In the genomic region with DNA sequence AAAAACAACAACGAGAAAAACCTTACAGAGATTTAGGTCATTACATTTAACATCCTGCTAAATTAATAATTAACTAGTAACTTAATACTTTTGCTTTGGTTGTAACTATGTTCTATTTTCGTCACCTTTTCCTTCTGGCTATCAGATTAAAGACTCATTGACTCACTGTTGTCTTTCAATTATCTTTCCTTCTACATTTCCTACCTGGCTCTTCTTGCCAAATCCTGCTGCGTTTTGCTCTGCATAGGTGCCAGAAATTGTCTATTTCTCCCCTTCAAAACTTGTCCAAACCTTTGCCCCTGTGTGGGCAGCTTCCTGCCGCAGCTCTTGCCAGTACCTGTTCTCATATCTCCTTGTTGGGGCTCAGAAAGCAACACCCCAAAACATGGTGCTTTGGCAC, we compare ENCODE assay signal across 17 cellular contexts.
DNase-seq lines count a peak whose midpoint lies in the region; ATAC-seq and TF ChIP-seq lines count a peak whose summit lies in the region.
"Had no signal": no experiment of that assay in that cellular context is flagged by ENCODE, and none has a peak within 500 bp of the region (broad histone marks: within the 10 kb centered on the region; RNA-seq: fewer than 3 reads in every experiment).

No MANE protein-coding gene starts in this region.

- H3K4me1 ChIP-seq in DOHH2 (ENCODE audit: control insufficient read depth, low read length) (peaks cover 81% of the 10 kb centered on the region), PC-9 (replicated peaks; ENCODE audit: insufficient read depth) (peaks cover 15% of the 10 kb centered on the region), iPS-20b (ENCODE audit: insufficient read depth, low read length) (peaks cover 30% of the 10 kb centered on the region), neuronal stem cell (ENCODE audit: control insufficient read depth in 2 of 2, insufficient read depth in 1 of 2, low read depth in 1 of 2, low read length in 2 of 2) (peaks cover 6 to 24% of the 10 kb centered on the region in 2 donors), aorta (ENCODE audit: control insufficient read depth in 1 of 2, insufficient read depth in 2 of 2, low read length in 2 of 2) (no peaks in the 10 kb centered on the region)
- H3K4me1 ChIP-seq: suprapubic skin had no signal

- H3K27me3 ChIP-seq in DOHH2 (ENCODE audit: control insufficient read depth, low read length) = no peaks in the 10 kb centered on the region
- H3K27me3 ChIP-seq in PC-9 (ENCODE audit: insufficient read depth, low read depth) = no peaks in the 10 kb centered on the region
- no peaks in the 10 kb centered on the region for H3K27me3 ChIP-seq in iPS-20b (ENCODE audit: insufficient read depth, low read length)
- no peaks in the 10 kb centered on the region for H3K27me3 ChIP-seq in neuronal stem cell (ENCODE audit: control insufficient read depth in 3 of 3, insufficient read depth in 3 of 3, low read depth in 1 of 3, low read length in 3 of 3)
- no peaks in the 10 kb centered on the region for H3K27me3 ChIP-seq in aorta (ENCODE audit: control insufficient read depth in 1 of 2, insufficient read depth in 2 of 2, low read length in 1 of 2)
- H3K27me3 ChIP-seq: esophagus muscularis mucosa, left lung, suprapubic skin had no signal

- no peak overlapping the region for H2BK12ac ChIP-seq in neuronal stem cell (ENCODE audit: low read length)

- ATAC-seq in HG02759 (IDR thresholded peaks at IDR 0.05; ENCODE audit: unreplicated experiment) (no peak), aorta (ENCODE audit: low FRiP score) (no peak)
- ATAC-seq: activated CD4-positive, alpha-beta T cell treated with anti-CD3 and anti-CD28 coated beads for 36 hours; left lung; naive thymus-derived CD8-positive, alpha-beta T cell had no signal

- H3K14ac ChIP-seq in neuronal stem cell (ENCODE audit: low read length) = no peak overlapping the region

- H3K18ac ChIP-seq in neuronal stem cell (ENCODE audit: low read length) = no peak overlapping the region

- no peak overlapping the region for H2BK15ac ChIP-seq in neuronal stem cell (ENCODE audit: low read length)

- H3K27ac ChIP-seq in DOHH2 (ENCODE audit: low read depth, low read length) (peak overlapping the region; percentile 98), PC-9 (no peak overlapping the region), iPS-20b (ENCODE audit: low read length) (peak overlapping the region; percentile 76), neuronal stem cell (replicated peaks; ENCODE audit: low read length) (no peak overlapping the region), aorta (ENCODE audit: low read depth in 1 of 2, low read length in 2 of 2) (no peak overlapping the region)
- H3K27ac ChIP-seq: esophagus muscularis mucosa, left lung, suprapubic skin had no signal

- H3K4me3 ChIP-seq in DOHH2 (ENCODE audit: low read length) (peak overlapping the region; percentile 68), PC-9 (no peak overlapping the region), iPS-20b (ENCODE audit: low read length) (no peak overlapping the region), neuronal stem cell (ENCODE audit: low read length in 2 of 2) (no peak overlapping the region), aorta (ENCODE audit: low read length in 2 of 2) (no peak overlapping the region)
- H3K4me3 ChIP-seq: esophagus muscularis mucosa, left lung, suprapubic skin had no signal

- POLR2A ChIA-PET in PC-9 (lab: Charles Lee; ENCODE audit: unreplicated experiment) (no interaction called here), HEK293T (lab: Yijun Ruan, JAX) (no interaction called here)

- H3K9me2 ChIP-seq in DOHH2 (replicated peaks; ENCODE audit: control insufficient read depth, low read length) (no peaks in the 10 kb centered on the region), PC-9 (ENCODE audit: insufficient read depth) (no peaks in the 10 kb centered on the region)

- H4K20me1 ChIP-seq in DOHH2 (ENCODE audit: control insufficient read depth, insufficient read depth, low read depth, low read length) (no peaks in the 10 kb centered on the region), PC-9 (ENCODE audit: insufficient read depth) (no peaks in the 10 kb centered on the region)

- H3K79me1 ChIP-seq in neuronal stem cell (ENCODE audit: low read depth, low read length) = no peaks in the 10 kb centered on the region

- H4K91ac ChIP-seq in neuronal stem cell (ENCODE audit: low read depth, low read length, poor library complexity) = no peak overlapping the region

- peaks cover 25% of the 10 kb centered on the region for H3K36me3 ChIP-seq in DOHH2 (ENCODE audit: control insufficient read depth, low read length)
- no peaks in the 10 kb centered on the region for H3K36me3 ChIP-seq in PC-9 (ENCODE audit: low read depth)
- no peaks in the 10 kb centered on the region for H3K36me3 ChIP-seq in iPS-20b (ENCODE audit: insufficient read depth, low read depth, low read length)
- no peaks in the 10 kb centered on the region for H3K36me3 ChIP-seq in neuronal stem cell (replicated peaks in 1 of 2; ENCODE audit: control insufficient read depth in 2 of 2, insufficient read depth in 2 of 2, low read length in 2 of 2)
- no peaks in the 10 kb centered on the region for H3K36me3 ChIP-seq in aorta (ENCODE audit: control insufficient read depth in 1 of 2, insufficient read depth in 2 of 2, low read length in 1 of 2)
- H3K36me3 ChIP-seq: esophagus muscularis mucosa, left lung, suprapubic skin had no signal

- intact Hi-C loops in PC-9 (cut with micrococcal nuclease; ENCODE audit: unreplicated experiment) (no loop called here), aorta (cut with DNase I) (no loop called here)

- peak overlapping the region; percentile 91 for H3K4me2 ChIP-seq in DOHH2 (ENCODE audit: low read length)
- no peak overlapping the region for H3K4me2 ChIP-seq in PC-9
- no peak overlapping the region for H3K4me2 ChIP-seq in neuronal stem cell (ENCODE audit: insufficient read depth, low read length, poor library complexity, severe bottlenecking)

- peak overlapping the region; percentile 10 for H2BK120ac ChIP-seq in neuronal stem cell (ENCODE audit: low read depth, low read length)

- H3K4ac ChIP-seq in neuronal stem cell (ENCODE audit: low read length) = no peak overlapping the region

- DNase-seq in PC-9 (no peak), neuronal stem cell (ENCODE audit: low spot score) (no peak), aorta (no peak), NCI-H524 treated with DMSO at 0.1 percent for 48 hours (lab: John Stamatoyannopoulos, UW) (no peak), HEK293T (ENCODE audit: extremely low spot score) (no peak)
- DNase-seq: activated CD4-positive, alpha-beta T cell treated with anti-CD3 and anti-CD28 coated beads for 36 hours; activated naive CD4-positive, alpha-beta T cell treated with anti-CD3 and anti-CD28 coated beads for 36 hours; head of caudate nucleus; left lung; naive thymus-derived CD8-positive, alpha-beta T cell; NCI-H774; SHP77 had no signal

- no TSS peak for BruUV-seq in PC-9 (replicated peaks; lab: Mats Ljungman, UMichigan)

- H4K8ac ChIP-seq in neuronal stem cell (ENCODE audit: low read depth, low read length) = no peak overlapping the region

- H3K23ac ChIP-seq in neuronal stem cell (ENCODE audit: low read depth, low read length, poor library complexity) = no peak overlapping the region

- H3F3A ChIP-seq in DOHH2 (ENCODE audit: control insufficient read depth, insufficient read depth) (peaks cover 21% of the 10 kb centered on the region), PC-9 (ENCODE audit: insufficient read depth, low read depth) (peaks cover 11% of the 10 kb centered on the region)

- TF ChIP-seq CTCF in DOHH2 (IDR thresholded peaks at IDR 0.05; ENCODE audit: low read depth, low read length, poor library complexity, severe bottlenecking) (no peak), PC-9 (conservative IDR thresholded peaks at IDR 0.05) (no peak)

- CTCF ChIA-PET in PC-9 (lab: Charles Lee) (no interaction called here), HEK293T (lab: Yijun Ruan, JAX) (no interaction called here)

- no peak overlapping the region for H2BK5ac ChIP-seq in neuronal stem cell (ENCODE audit: low read length)

- H2AFZ ChIP-seq in PC-9 (peak overlapping the region; percentile 31; the same call in 1 of the 2 replicates), neuronal stem cell (ENCODE audit: low read length) (no peak overlapping the region)

- H3K9ac ChIP-seq in iPS-20b (ENCODE audit: low read depth, low read length) (no peak overlapping the region), neuronal stem cell (ENCODE audit: low read depth, low read length, poor library complexity) (no peak overlapping the region)

- H3K9me3 ChIP-seq in DOHH2 (ENCODE audit: control insufficient read depth, insufficient read depth, low read length) (peaks cover 22% of the 10 kb centered on the region), PC-9 (ENCODE audit: insufficient read depth, low read depth) (peaks cover 4% of the 10 kb centered on the region; the same call in 1 of the 2 replicates), iPS-20b (ENCODE audit: insufficient read depth, low read depth, low read length) (peaks cover 22% of the 10 kb centered on the region), neuronal stem cell (replicated peaks in 1 of 2; ENCODE audit: control insufficient read depth in 2 of 2, insufficient read depth in 1 of 2, low read depth in 1 of 2, low read length in 2 of 2) (peaks cover 4 to 17% of the 10 kb centered on the region in 2 donors), aorta (ENCODE audit: control insufficient read depth, low read length) (peaks cover 5% of the 10 kb centered on the region)
- H3K9me3 ChIP-seq: suprapubic skin had no signal

- WGBS in neuronal stem cell (ENCODE audit: extremely low coverage in 2 of 2, insufficient read length in 2 of 2, insufficient replicate concordance in 1 of 2), 2 donors = no CpG with 5 or more reads among the region's 4 CpGs
- WGBS in aorta, 2 donors = 85 to 87% methylated on average over 4 of the region's 4 CpGs

- no peak overlapping the region for H2AK5ac ChIP-seq in neuronal stem cell (ENCODE audit: low read depth, low read length)

- H3K79me2 ChIP-seq in DOHH2 (ENCODE audit: control insufficient read depth, low read length) (no peaks in the 10 kb centered on the region), PC-9 (ENCODE audit: low read depth) (no peaks in the 10 kb centered on the region)

TF ChIP-seq in HEK293T, 16 proteins besides CTCF, POLR2A, EP300 and RAD21 (continues in another document):
- TF ChIP-seq ELF4 (IDR thresholded peaks at IDR 0.05) = no peak
- TF ChIP-seq TARDBP (IDR thresholded peaks at IDR 0.05) = no peak
- no peak for TF ChIP-seq ZNF384 (IDR thresholded peaks at IDR 0.05)
- no peak for TF ChIP-seq CTBP1 (IDR thresholded peaks at IDR 0.05; ENCODE audit: borderline replicate concordance)
- TF ChIP-seq FOXM1 (IDR thresholded peaks at IDR 0.05; ENCODE audit: borderline replicate concordance) = no peak
- no peak for TF ChIP-seq HDGF (IDR thresholded peaks at IDR 0.05; ENCODE audit: borderline replicate concordance)

Comparison
In these comparisons a context has a peak if more than half of its experiments do, and no peak if none do; other contexts are left out.
1. H3K27ac ChIP-seq: peak in DOHH2 (single experiment) and iPS-20b (single experiment); none in PC-9 (single experiment), neuronal stem cell (single experiment) and aorta (0 of 2).